18 cellular contexts compared by ENCODE assay signal in genomic region chr2:239818531-239819011, GRCh38.
DNase-seq lines count a peak whose midpoint lies in the region; TF ChIP-seq lines count a peak whose summit lies in the region.
"Had no signal": no experiment of that assay in that cellular context is flagged by ENCODE, and none has a peak within 500 bp of the region (broad histone marks: within the 10 kb centered on the region; RNA-seq: fewer than 3 reads in every experiment).

No MANE protein-coding gene starts in this region.

- DNase-seq in activated effector memory CD4-positive, alpha-beta T cell treated with anti-CD3 and anti-CD28 coated beads, Interleukin-2, amount 50 U/mL, for 16 hours, result peak; percentile 37
- DNase-seq in activated effector memory CD4-positive, alpha-beta T cell treated with Interleukin-2 at 50 U/mL for 16 hours, result no peak
- peak; percentile 46 for DNase-seq in foreskin melanocyte
- DNase-seq in neuronal stem cell (ENCODE audit: low spot score), result no peak
- peak; percentile 63 for DNase-seq in type B pancreatic cell (ENCODE audit: extremely low spot score, unreplicated experiment)
- DNase-seq in hepatic stellate cell (ENCODE audit: low spot score), result no peak
- no peak for DNase-seq in A673 (ENCODE audit: low spot score)
- no peak for DNase-seq in NCI-H2227 (lab: John Stamatoyannopoulos, UW; ENCODE audit: unreplicated experiment)
- DNase-seq: CD4-positive, CD25-positive, alpha-beta regulatory T cell; central memory CD4-positive, alpha-beta T cell; DMS79; NCI-H1694 treated with DMSO at 0.1 percent for 48 hours; NCI-H446; stimulated activated naive CD4-positive, alpha-beta T cell; T-helper 1 cell had no signal

- H3K9me3 ChIP-seq in neuronal stem cell (replicated peaks in 1 of 2; ENCODE audit: control insufficient read depth in 2 of 2, insufficient read depth in 1 of 2, low read depth in 1 of 2, low read length in 2 of 2) (no peaks in the 10 kb centered on the region), A673 (ENCODE audit: low read depth, low read length, poor library complexity, severe bottlenecking) (no peaks in the 10 kb centered on the region)
- H3K9me3 ChIP-seq: adrenal gland had no signal

- peaks cover 10% of the 10 kb centered on the region for H3K27me3 Mint-ChIP-seq in type B pancreatic cell

- H3K4ac ChIP-seq in neuronal stem cell (ENCODE audit: low read length), result no peak overlapping the region

- TF ChIP-seq CTCF in type B pancreatic cell (conservative IDR thresholded peaks at IDR 0.05) (no peak), A673 (conservative IDR thresholded peaks at IDR 0.05; ENCODE audit: low read depth, low read length) (no peak)

- peak overlapping the region; percentile 15 for H2AK5ac ChIP-seq in neuronal stem cell (ENCODE audit: low read depth, low read length)

- H3K27me3 ChIP-seq in neuronal stem cell (ENCODE audit: control insufficient read depth in 3 of 3, insufficient read depth in 3 of 3, low read depth in 1 of 3, low read length in 3 of 3) (no peaks in the 10 kb centered on the region), A673 (replicated peaks; ENCODE audit: insufficient read depth, low read depth, low read length, poor library complexity) (no peaks in the 10 kb centered on the region)
- H3K27me3 ChIP-seq: adrenal gland had no signal

- H3K36me3 Mint-ChIP-seq in type B pancreatic cell, result no peaks in the 10 kb centered on the region
- H3K36me3 Mint-ChIP-seq: CD4-positive, CD25-positive, alpha-beta regulatory T cell had no signal

- H3K79me1 ChIP-seq in neuronal stem cell (ENCODE audit: low read depth, low read length), result no peaks in the 10 kb centered on the region

- H3K4me3 Mint-ChIP-seq in type B pancreatic cell, result no peak overlapping the region
- H3K4me3 Mint-ChIP-seq: activated CD4-positive, alpha-beta memory T cell treated with anti-CD3 and anti-CD28 coated beads, Interleukin-2, amount 10 ng/mL, durations not matched to agents 7 days and 5 days; CD4-positive, CD25-positive, alpha-beta regulatory T cell had no signal

- H3K27ac ChIP-seq in neuronal stem cell (replicated peaks; ENCODE audit: low read length), result no peak overlapping the region
- no peak overlapping the region for H3K27ac ChIP-seq in A673 (ENCODE audit: low read depth, low read length, poor library complexity, severe bottlenecking)
- H3K27ac ChIP-seq: adrenal gland had no signal

- H3K27ac Mint-ChIP-seq in type B pancreatic cell, result no peak overlapping the region
- H3K27ac Mint-ChIP-seq: activated CD4-positive, alpha-beta memory T cell treated with anti-CD3 and anti-CD28 coated beads, Interleukin-2, amount 10 ng/mL, durations not matched to agents 7 days and 5 days; activated T-helper 2 cell treated with anti-CD3 and anti-CD28 coated beads, Interferon-gamma antibody, Interleukin-2, Interleukin-4, amounts not matched to agents 10 μg/mL and 5 μg/mL and 100 μg/mL, durations not matched to agents 14 hours and 24 hours and 36 hours; CD4-positive, CD25-positive, alpha-beta regulatory T cell had no signal

- no peak overlapping the region for H4K8ac ChIP-seq in neuronal stem cell (ENCODE audit: low read depth, low read length)

- H2BK15ac ChIP-seq in neuronal stem cell (ENCODE audit: low read length), result peak overlapping the region; percentile 68

- no peak overlapping the region for H4K91ac ChIP-seq in neuronal stem cell (ENCODE audit: low read depth, low read length, poor library complexity)

- intact Hi-C loops in A673 (cut with micrococcal nuclease; ENCODE audit: unreplicated experiment), result no loop called here

- H3K36me3 ChIP-seq in neuronal stem cell (replicated peaks in 1 of 2; ENCODE audit: control insufficient read depth in 2 of 2, insufficient read depth in 2 of 2, low read length in 2 of 2), result no peaks in the 10 kb centered on the region
- H3K36me3 ChIP-seq in A673 (ENCODE audit: insufficient read depth, low read length, poor library complexity, severe bottlenecking), result no peaks in the 10 kb centered on the region
- H3K36me3 ChIP-seq: adrenal gland had no signal

- no TSS peak for BruUV-seq in A673 (replicated peaks; lab: Mats Ljungman, UMichigan)

- CTCF ChIA-PET in A673 (lab: Charles Lee), result no interaction called here

- H3K14ac ChIP-seq in neuronal stem cell (ENCODE audit: low read length), result no peak overlapping the region

- H2BK120ac ChIP-seq in neuronal stem cell (ENCODE audit: low read depth, low read length), result peak overlapping the region; percentile 6

- H3K4me3 ChIP-seq in neuronal stem cell (ENCODE audit: low read length in 2 of 2), result no peak overlapping the region
- no peak overlapping the region for H3K4me3 ChIP-seq in A673 (ENCODE audit: low read depth, low read length, poor library complexity, severe bottlenecking)
- H3K4me3 ChIP-seq: adrenal gland had no signal

- H2AFZ ChIP-seq in neuronal stem cell (ENCODE audit: low read length), result no peak overlapping the region

- H2BK5ac ChIP-seq in neuronal stem cell (ENCODE audit: low read length), result no peak overlapping the region

- H2BK12ac ChIP-seq in neuronal stem cell (ENCODE audit: low read length), result no peak overlapping the region

- no peaks in the 10 kb centered on the region for H3K9me3 Mint-ChIP-seq in type B pancreatic cell
- H3K9me3 Mint-ChIP-seq: activated CD4-positive, alpha-beta memory T cell treated with anti-CD3 and anti-CD28 coated beads, Interleukin-2, amount 10 ng/mL, durations not matched to agents 7 days and 5 days; activated T-helper 2 cell treated with anti-CD3 and anti-CD28 coated beads, Interferon-gamma antibody, Interleukin-2, Interleukin-4, amounts not matched to agents 10 μg/mL and 5 μg/mL and 100 μg/mL, durations not matched to agents 14 hours and 24 hours and 36 hours; CD4-positive, CD25-positive, alpha-beta regulatory T cell had no signal

- H3K23ac ChIP-seq in neuronal stem cell (ENCODE audit: low read depth, low read length, poor library complexity), result peak overlapping the region; percentile 52

- peaks cover 16% of the 10 kb centered on the region for H3K4me1 Mint-ChIP-seq in type B pancreatic cell (ENCODE audit: unreplicated experiment)

- peak overlapping the region; percentile 86 for H3K18ac ChIP-seq in neuronal stem cell (ENCODE audit: low read length)

- peaks cover 0 to 3% of the 10 kb centered on the region in 2 donors for H3K4me1 ChIP-seq in neuronal stem cell (ENCODE audit: control insufficient read depth in 2 of 2, insufficient read depth in 1 of 2, low read depth in 1 of 2, low read length in 2 of 2)
- H3K4me1 ChIP-seq in A673 (ENCODE audit: insufficient read depth, low read length, poor library complexity, severe bottlenecking), result no peaks in the 10 kb centered on the region
- H3K4me1 ChIP-seq: adrenal gland had no signal

- no peak overlapping the region for H3K9ac ChIP-seq in neuronal stem cell (ENCODE audit: low read depth, low read length, poor library complexity)

- no peak overlapping the region for H3K4me2 ChIP-seq in neuronal stem cell (ENCODE audit: insufficient read depth, low read length, poor library complexity, severe bottlenecking)

- WGBS in neuronal stem cell (ENCODE audit: extremely low coverage in 2 of 2, insufficient read length in 2 of 2, insufficient replicate concordance in 1 of 2), 2 donors, result no CpG with 5 or more reads among the region's 9 CpGs

- POLR2A ChIA-PET in A673 (lab: Charles Lee; ENCODE audit: low non-redundant PET), result no interaction called here

Comparison
In these comparisons a context has a peak if more than half of its experiments do, and no peak if none do; other contexts are left out.
1. DNase-seq: peak in activated effector memory CD4-positive, alpha-beta T cell treated with anti-CD3 and anti-CD28 coated beads, Interleukin-2, amount 50 U/mL, for 16 hours (single experiment), foreskin melanocyte (single experiment) and type B pancreatic cell (single experiment); none in activated effector memory CD4-positive, alpha-beta T cell treated with Interleukin-2 at 50 U/mL for 16 hours (single experiment), neuronal stem cell (single experiment), hepatic stellate cell (single experiment), A673 (single experiment) and NCI-H2227 (single experiment).